In genomic region chr5:83891261-83891660, GRCh38 we compare ENCODE assay signal across 27 cellular contexts.
"Had no signal": no experiment of that assay in that cellular context is flagged by ENCODE, and none has a peak within 500 bp of the region (broad histone marks: within the 10 kb centered on the region; RNA-seq: fewer than 3 reads in every experiment).

No MANE protein-coding gene starts in this region.

- H3K36me3 ChIP-seq: adrenal gland, ascending aorta, brain microvascular endothelial cell, gastrocnemius medialis, heart left ventricle had no signal

- H3K9me3 ChIP-seq: adrenal gland, ascending aorta, gastrocnemius medialis, heart left ventricle had no signal

- H3K4me3 ChIP-seq: adrenal gland, ascending aorta, coronary artery, dorsolateral prefrontal cortex, gastrocnemius medialis, heart left ventricle had no signal

- ATAC-seq: activated CD4-positive, alpha-beta T cell treated with anti-CD3 and anti-CD28 coated beads for 36 hours; activated CD8-positive, alpha-beta memory T cell treated with anti-CD3 and anti-CD28 coated beads, Interleukin-2, amount 10 ng/mL, durations not matched to agents 7 days and 5 days; activated CD8-positive, alpha-beta T cell treated with anti-CD3 and anti-CD28 coated beads, Interleukin-2, amount 10 ng/mL, durations not matched to agents 7 days and 5 days; activated naive CD8-positive, alpha-beta T cell treated with anti-CD3 and anti-CD28 coated beads, Interleukin-2, amount 50 U/mL, for 24 hours; esophagus mucosa; gastrocnemius medialis; heart left ventricle had no signal

- H3K4me1 ChIP-seq: adrenal gland, ascending aorta, gastrocnemius medialis, heart left ventricle had no signal

- H3K27ac ChIP-seq: adrenal gland, ascending aorta, brain microvascular endothelial cell, coronary artery, dorsolateral prefrontal cortex, gastrocnemius medialis, heart left ventricle had no signal

- DNase-seq: activated CD4-positive, alpha-beta memory T cell treated with anti-CD3 and anti-CD28 coated beads for 36 hours; activated CD4-positive, alpha-beta T cell treated with anti-CD3 and anti-CD28 coated beads for 36 hours; activated CD4-positive, alpha-beta T cell treated with anti-CD3 and anti-CD28 coated beads, Interleukin-2, amount 10 ng/mL, durations not matched to agents 24 days and 14 days; activated CD4-positive, CD25-positive, alpha-beta regulatory T cell; activated CD4-positive, CD25-positive, alpha-beta regulatory T cell treated with anti-CD3 and anti-CD28 coated beads, Interleukin-2, amount 50 U/mL, for 72 hours; activated CD8-positive, alpha-beta memory T cell treated with anti-CD3 and anti-CD28 coated beads, Interleukin-2, amount 10 ng/mL, durations not matched to agents 7 days and 5 days; activated CD8-positive, alpha-beta memory T cell treated with anti-CD3 and anti-CD28 coated beads, Interleukin-2, amount 50 U/mL, for 4 hours; activated CD8-positive, alpha-beta T cell treated with anti-CD3 and anti-CD28 coated beads, Interleukin-2, amount 10 ng/mL, durations not matched to agents 7 days and 5 days; activated effector memory CD4-positive, alpha-beta T cell treated with anti-CD3 and anti-CD28 coated beads, Interleukin-2, amount 50 U/mL, for 16 hours; activated naive CD4-positive, alpha-beta T cell treated with anti-CD3 and anti-CD28 coated beads for 36 hours; activated naive CD8-positive, alpha-beta T cell treated with anti-CD3 and anti-CD28 coated beads for 36 hours; activated naive CD8-positive, alpha-beta T cell treated with anti-CD3 and anti-CD28 coated beads, Interleukin-2, amount 50 U/mL, for 24 hours; activated T-cell treated with anti-CD3 and anti-CD28 coated beads, Interleukin-2, amount 50 U/mL, for 1 hour; activated T-cell treated with anti-CD3 and anti-CD28 coated beads, Interleukin-2, amount 50 U/mL, for 48 hours; adrenal gland; brain microvascular endothelial cell; dorsolateral prefrontal cortex; effector memory CD4-positive, alpha-beta T cell; endodermal cell; foreskin fibroblast; gastrocnemius medialis; glutamatergic neuron; heart left ventricle; T-helper 2 cell had no signal

- H3K27me3 ChIP-seq: adrenal gland, ascending aorta, brain microvascular endothelial cell, dorsolateral prefrontal cortex, gastrocnemius medialis, heart left ventricle had no signal
